ENCODE assay signal across 2 cellular contexts in the genomic region with DNA sequence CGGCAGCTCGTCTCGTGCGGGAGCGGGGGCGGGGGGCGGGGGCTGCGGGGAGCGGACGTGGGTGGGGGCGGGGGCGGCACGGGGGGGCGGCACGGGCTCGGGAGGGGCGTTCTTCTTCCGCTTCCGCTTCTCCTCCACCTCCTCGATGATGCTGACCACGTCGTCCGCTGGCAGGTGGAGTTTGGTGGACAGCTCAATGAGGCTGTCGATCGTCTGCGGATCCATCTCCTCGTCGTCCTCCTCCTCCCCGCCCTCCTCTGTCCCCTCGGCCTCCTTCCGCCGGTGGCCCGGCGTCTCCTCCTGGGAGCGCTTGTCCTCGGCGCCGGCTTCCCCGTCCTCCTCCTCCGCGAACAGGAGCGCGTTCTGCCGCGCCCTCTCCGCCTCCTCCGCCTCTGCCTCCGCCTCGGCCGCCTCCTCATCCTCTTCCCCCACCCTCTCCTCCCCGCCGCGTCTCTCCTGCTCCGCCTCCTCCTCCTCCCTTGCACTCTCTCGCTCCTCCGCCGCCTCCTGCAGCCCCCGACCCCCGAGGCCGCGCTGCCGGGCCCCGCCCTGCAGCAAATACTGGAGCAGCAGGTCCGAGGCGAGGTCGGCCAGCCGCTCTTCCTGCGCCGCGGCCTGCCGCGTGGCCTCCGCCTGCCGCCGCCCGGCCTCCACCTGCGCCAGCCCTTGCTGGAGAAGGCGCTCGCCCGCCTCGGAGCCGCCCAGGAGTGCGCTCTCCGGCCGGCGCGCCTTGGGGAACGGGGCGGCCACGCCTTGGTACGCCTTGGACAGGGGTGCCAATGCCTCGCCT.
TF ChIP-seq lines count a peak whose summit lies in the region.

No MANE protein-coding gene starts in this region.

TF ChIP-seq in HEK293, 187 proteins besides CTCF, POLR2A, EP300 and RAD21 (continued from another document and continues in another):
- TF ChIP-seq, protein P1, sequence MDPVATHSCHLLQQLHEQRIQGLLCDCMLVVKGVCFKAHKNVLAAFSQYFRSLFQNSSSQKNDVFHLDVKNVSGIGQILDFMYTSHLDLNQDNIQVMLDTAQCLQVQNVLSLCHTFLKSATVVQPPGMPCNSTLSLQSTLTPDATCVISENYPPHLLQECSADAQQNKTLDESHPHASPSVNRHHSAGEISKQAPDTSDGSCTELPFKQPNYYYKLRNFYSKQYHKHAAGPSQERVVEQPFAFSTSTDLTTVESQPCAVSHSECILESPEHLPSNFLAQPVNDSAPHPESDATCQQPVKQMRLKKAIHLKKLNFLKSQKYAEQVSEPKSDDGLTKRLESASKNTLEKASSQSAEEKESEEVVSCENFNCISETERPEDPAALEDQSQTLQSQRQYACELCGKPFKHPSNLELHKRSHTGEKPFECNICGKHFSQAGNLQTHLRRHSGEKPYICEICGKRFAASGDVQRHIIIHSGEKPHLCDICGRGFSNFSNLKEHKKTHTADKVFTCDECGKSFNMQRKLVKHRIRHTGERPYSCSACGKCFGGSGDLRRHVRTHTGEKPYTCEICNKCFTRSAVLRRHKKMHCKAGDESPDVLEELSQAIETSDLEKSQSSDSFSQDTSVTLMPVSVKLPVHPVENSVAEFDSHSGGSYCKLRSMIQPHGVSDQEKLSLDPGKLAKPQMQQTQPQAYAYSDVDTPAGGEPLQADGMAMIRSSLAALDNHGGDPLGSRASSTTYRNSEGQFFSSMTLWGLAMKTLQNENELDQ (tag by site-specific recombination; IDR thresholded peaks at IDR 0.05; ENCODE audit: low read depth) = no peak
- TF ChIP-seq, protein P2, sequence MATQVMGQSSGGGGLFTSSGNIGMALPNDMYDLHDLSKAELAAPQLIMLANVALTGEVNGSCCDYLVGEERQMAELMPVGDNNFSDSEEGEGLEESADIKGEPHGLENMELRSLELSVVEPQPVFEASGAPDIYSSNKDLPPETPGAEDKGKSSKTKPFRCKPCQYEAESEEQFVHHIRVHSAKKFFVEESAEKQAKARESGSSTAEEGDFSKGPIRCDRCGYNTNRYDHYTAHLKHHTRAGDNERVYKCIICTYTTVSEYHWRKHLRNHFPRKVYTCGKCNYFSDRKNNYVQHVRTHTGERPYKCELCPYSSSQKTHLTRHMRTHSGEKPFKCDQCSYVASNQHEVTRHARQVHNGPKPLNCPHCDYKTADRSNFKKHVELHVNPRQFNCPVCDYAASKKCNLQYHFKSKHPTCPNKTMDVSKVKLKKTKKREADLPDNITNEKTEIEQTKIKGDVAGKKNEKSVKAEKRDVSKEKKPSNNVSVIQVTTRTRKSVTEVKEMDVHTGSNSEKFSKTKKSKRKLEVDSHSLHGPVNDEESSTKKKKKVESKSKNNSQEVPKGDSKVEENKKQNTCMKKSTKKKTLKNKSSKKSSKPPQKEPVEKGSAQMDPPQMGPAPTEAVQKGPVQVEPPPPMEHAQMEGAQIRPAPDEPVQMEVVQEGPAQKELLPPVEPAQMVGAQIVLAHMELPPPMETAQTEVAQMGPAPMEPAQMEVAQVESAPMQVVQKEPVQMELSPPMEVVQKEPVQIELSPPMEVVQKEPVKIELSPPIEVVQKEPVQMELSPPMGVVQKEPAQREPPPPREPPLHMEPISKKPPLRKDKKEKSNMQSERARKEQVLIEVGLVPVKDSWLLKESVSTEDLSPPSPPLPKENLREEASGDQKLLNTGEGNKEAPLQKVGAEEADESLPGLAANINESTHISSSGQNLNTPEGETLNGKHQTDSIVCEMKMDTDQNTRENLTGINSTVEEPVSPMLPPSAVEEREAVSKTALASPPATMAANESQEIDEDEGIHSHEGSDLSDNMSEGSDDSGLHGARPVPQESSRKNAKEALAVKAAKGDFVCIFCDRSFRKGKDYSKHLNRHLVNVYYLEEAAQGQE (tag by site-specific recombination; IDR thresholded peaks at IDR 0.05) = peak; percentile 80
- TF ChIP-seq ZNF350 (tag by site-specific recombination; IDR thresholded peaks at IDR 0.05) (no peak), ZNF555 (tag by site-specific recombination; conservative IDR thresholded peaks at IDR 0.05) (no peak), ZNF560 (tag by site-specific recombination; IDR thresholded peaks at IDR 0.05; ENCODE audit: borderline replicate concordance) (no peak), ZNF341 (tag by site-specific recombination; IDR thresholded peaks at IDR 0.05; ENCODE audit: low read depth) (no peak; the same call in none of the 2 replicates), BCL11A (tag by site-specific recombination; IDR thresholded peaks at IDR 0.05; ENCODE audit: low read depth) (0 out of 2 replicates have a peak, but pooled peaks have one; percentile 23), ZNF23 (tag by site-specific recombination; IDR thresholded peaks at IDR 0.05; ENCODE audit: borderline replicate concordance) (no peak), ZNF585B (tag by site-specific recombination; IDR thresholded peaks at IDR 0.05) (no peak), GLIS1 (tag by site-specific recombination; IDR thresholded peaks at IDR 0.05) (peak; percentile 67), ZNF239 (tag by site-specific recombination; IDR thresholded peaks at IDR 0.05) (no peak), ZNF596 (tag by site-specific recombination; IDR thresholded peaks at IDR 0.05) (no peak), ZNF391 (tag by site-specific recombination; IDR thresholded peaks at IDR 0.05; ENCODE audit: borderline replicate concordance, low read depth) (0 out of 2 replicates have a peak, but pooled peaks have one; percentile 49), ZSCAN16 (tag by site-specific recombination; IDR thresholded peaks at IDR 0.05) (no peak)
- TF ChIP-seq, protein P3, sequence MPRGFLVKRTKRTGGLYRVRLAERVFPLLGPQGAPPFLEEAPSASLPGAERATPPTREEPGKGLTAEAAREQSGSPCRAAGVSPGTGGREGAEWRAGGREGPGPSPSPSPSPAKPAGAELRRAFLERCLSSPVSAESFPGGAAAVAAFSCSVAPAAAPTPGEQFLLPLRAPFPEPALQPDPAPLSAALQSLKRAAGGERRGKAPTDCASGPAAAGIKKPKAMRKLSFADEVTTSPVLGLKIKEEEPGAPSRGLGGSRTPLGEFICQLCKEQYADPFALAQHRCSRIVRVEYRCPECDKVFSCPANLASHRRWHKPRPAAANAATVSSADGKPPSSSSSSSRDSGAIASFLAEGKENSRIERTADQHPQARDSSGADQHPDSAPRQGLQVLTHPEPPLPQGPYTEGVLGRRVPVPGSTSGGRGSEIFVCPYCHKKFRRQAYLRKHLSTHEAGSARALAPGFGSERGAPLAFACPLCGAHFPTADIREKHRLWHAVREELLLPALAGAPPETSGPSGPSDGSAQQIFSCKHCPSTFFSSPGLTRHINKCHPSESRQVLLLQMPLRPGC (tag by site-specific recombination; IDR thresholded peaks at IDR 0.05) = peak; percentile 54; the same call in 1 of the 2 replicates
- TF ChIP-seq, protein P4, sequence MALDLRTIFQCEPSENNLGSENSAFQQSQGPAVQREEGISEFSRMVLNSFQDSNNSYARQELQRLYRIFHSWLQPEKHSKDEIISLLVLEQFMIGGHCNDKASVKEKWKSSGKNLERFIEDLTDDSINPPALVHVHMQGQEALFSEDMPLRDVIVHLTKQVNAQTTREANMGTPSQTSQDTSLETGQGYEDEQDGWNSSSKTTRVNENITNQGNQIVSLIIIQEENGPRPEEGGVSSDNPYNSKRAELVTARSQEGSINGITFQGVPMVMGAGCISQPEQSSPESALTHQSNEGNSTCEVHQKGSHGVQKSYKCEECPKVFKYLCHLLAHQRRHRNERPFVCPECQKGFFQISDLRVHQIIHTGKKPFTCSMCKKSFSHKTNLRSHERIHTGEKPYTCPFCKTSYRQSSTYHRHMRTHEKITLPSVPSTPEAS (tag by site-specific recombination; IDR thresholded peaks at IDR 0.05) = peak; percentile 21; the same call in 1 of the 2 replicates

TF ChIP-seq in neural cell, 6 proteins besides CTCF, POLR2A, EP300 and RAD21:
- TF ChIP-seq, protein P2 (IDR thresholded peaks at IDR 0.05; ENCODE audit: borderline replicate concordance) = no peak
- TF ChIP-seq TAF1 (IDR thresholded peaks at IDR 0.05; ENCODE audit: low read depth) (peak; percentile 16), EZH2 (IDR thresholded peaks at IDR 0.05; ENCODE audit: borderline replicate concordance, insufficient read depth, low read length, poor library complexity, severe bottlenecking) (no peak), MXI1 (conservative IDR thresholded peaks at IDR 0.05; ENCODE audit: poor library complexity, severe bottlenecking) (peak; percentile 73), POLR2AphosphoS5 (IDR thresholded peaks at IDR 0.05) (peak; percentile 78)
